7 cellular contexts compared by ENCODE assay signal in genomic region chr10:119638982-119639381, GRCh38.
"Had no signal": no experiment of that assay in that cellular context is flagged by ENCODE, and none has a peak within 500 bp of the region (broad histone marks: within the 10 kb centered on the region; RNA-seq: fewer than 3 reads in every experiment).

No MANE protein-coding gene starts in this region.

- ATAC-seq: GM12878 had no signal

- H3K4me3 ChIP-seq: GM12878 had no signal

- DNase-seq: GDM1 had no signal

- FAIRE-seq: G401.6, GM12878, GM12891, GM12892, GM18507, GM19239 had no signal
